In the genomic region with DNA sequence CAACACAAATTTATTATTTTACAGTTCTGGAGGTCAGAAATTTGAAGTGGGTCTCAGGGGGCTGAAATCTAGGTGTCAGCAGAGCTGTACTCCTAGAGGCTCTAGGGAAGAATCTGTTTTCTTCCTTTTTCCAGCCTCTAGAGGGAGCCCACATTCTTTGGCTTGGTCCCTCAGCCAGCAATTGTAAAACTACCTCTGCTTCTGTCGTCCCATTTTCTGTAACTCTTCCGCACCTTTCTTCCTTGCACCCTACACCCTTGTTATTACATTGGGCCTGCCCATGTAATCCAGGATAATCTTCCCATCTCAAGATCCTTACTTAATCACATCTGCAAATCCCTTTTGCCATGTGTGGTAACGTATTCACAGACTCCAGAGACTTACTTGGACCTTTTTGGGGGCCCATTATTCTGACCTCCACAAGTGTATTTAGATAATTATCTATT, we compare ENCODE assay signal across 1 cellular context.
TF ChIP-seq lines count a peak whose summit lies in the region.

No MANE protein-coding gene starts in this region.

TF ChIP-seq in GM23338, 12 proteins besides CTCF, POLR2A, EP300 and RAD21 (continued from another document):
- no peak for TF ChIP-seq ZNF462 (CRISPR knock-in tag; IDR thresholded peaks at IDR 0.05)
- TF ChIP-seq ZNF331 (CRISPR knock-in tag; IDR thresholded peaks at IDR 0.05; ENCODE audit: low read depth): no peak
